ENCODE assay signal across 18 cellular contexts in genomic region chr17:80675451-80676095, GRCh38.
A peak's percentile ranks its signal among the peaks of the same experiment; 100 is the strongest.
DNase-seq lines count a peak whose midpoint lies in the region; ATAC-seq and TF ChIP-seq lines count a peak whose summit lies in the region.
"Had no signal": no experiment of that assay in that cellular context is flagged by ENCODE, and none has a peak within 500 bp of the region (broad histone marks: within the 10 kb centered on the region; RNA-seq: fewer than 3 reads in every experiment).

No MANE protein-coding gene starts in this region.

- no peak overlapping the region for H3K18ac ChIP-seq in IMR-90 (ENCODE audit: low read depth, low read length)

- H2BK120ac ChIP-seq in IMR-90 (ENCODE audit: low read depth, low read length) = no peak overlapping the region

- intact Hi-C loops in IMR-90 (cut with micrococcal nuclease) (loop anchor here (10.0 kb wide), 1 partner anchor 219 kb away; no protein-coding TSS in a partner anchor), posterior vena cava (cut with DNase I) (no loop called here), adrenal gland (cut with DNase I) (no loop called here)

- H4K20me1 ChIP-seq in IMR-90 (ENCODE audit: insufficient read depth, low read length) = no peaks in the 10 kb centered on the region

- no peak overlapping the region for H4K91ac ChIP-seq in IMR-90 (ENCODE audit: insufficient read depth, low read depth, low read length)

- H2AK5ac ChIP-seq in IMR-90 (ENCODE audit: low read depth, low read length) = peak overlapping the region; percentile 53; the same call in 1 of the 2 replicates

- CTCF ChIA-PET in activated CD4-positive, alpha-beta T cell treated with anti-CD3 and anti-CD28 coated beads, Interleukin-2, amount 10 ng/mL, durations not matched to agents 7 days and 5 days (lab: Charles Lee) = no interaction called here
- CTCF ChIA-PET in IMR-90 (lab: Yijun Ruan, JAX) = no interaction called here

- no peaks in the 10 kb centered on the region for H3K9me3 ChIP-seq in IMR-90 (ENCODE audit: control insufficient read depth, insufficient read depth, low read length)
- H3K9me3 ChIP-seq in adrenal gland (replicated peaks in 1 of 3) = no peaks in the 10 kb centered on the region
- H3K9me3 ChIP-seq: HAP-1 had no signal

- no peak for ATAC-seq in IMR-90 (ENCODE audit: low read depth)
- ATAC-seq in effector memory CD8-positive, alpha-beta T cell (replicated peaks) = no peak
- ATAC-seq: left cardiac atrium had no signal

- H3K36me3 ChIP-seq in IMR-90 (ENCODE audit: control insufficient read depth, insufficient read depth, low read length) = no peaks in the 10 kb centered on the region
- no peaks in the 10 kb centered on the region for H3K36me3 ChIP-seq in adrenal gland (replicated peaks in 1 of 2)
- H3K36me3 ChIP-seq: HAP-1 had no signal

- no peak overlapping the region for H3K56ac ChIP-seq in IMR-90 (ENCODE audit: extremely low read depth, insufficient read depth, low read length)

- H3K4ac ChIP-seq in IMR-90 (ENCODE audit: low read depth, low read length) = 0 out of 2 replicates have a peak overlapping the region, but pooled peaks have one; percentile 36

- in situ Hi-C loops in IMR-90 (cut with MboI; ENCODE audit: low sequenced_read_pairs) = no loop called here

- H4K8ac ChIP-seq in IMR-90 (ENCODE audit: low read depth in 2 of 2, low read length in 2 of 2) = no peak overlapping the region; a peak in 1 of 4 replicates

- no peak overlapping the region; the same call in 1 of the 2 replicates for H3K23ac ChIP-seq in IMR-90 (ENCODE audit: low read depth, low read length)

- no peak overlapping the region for H2BK15ac ChIP-seq in IMR-90 (ENCODE audit: low read depth, low read length)

- H3K4me3 ChIP-seq in IMR-90 (ENCODE audit: insufficient read depth, low read depth, low read length) = no peak overlapping the region
- H3K4me3 ChIP-seq in adrenal gland = no peak overlapping the region
- H3K4me3 ChIP-seq: BLaER1, HAP-1 had no signal

- H2BK5ac ChIP-seq in IMR-90 (ENCODE audit: low read depth, low read length, poor library complexity, severe bottlenecking) = no peak overlapping the region

- TF ChIP-seq CTCF in IMR-90 (conservative IDR thresholded peaks at IDR 0.05; ENCODE audit: low read depth, low read length) (no peak), adrenal gland (IDR thresholded peaks at IDR 0.05) (no peak), osteocyte (IDR thresholded peaks at IDR 0.05) (no peak)

- H3K27ac ChIP-seq in IMR-90 (ENCODE audit: insufficient read depth, low read length) (no peak overlapping the region), adrenal gland (peak overlapping the region in 1 of 5 donors; percentile 3)
- H3K27ac ChIP-seq: BLaER1 had no signal

- 91% methylated on average over 9 of the region's 19 CpGs; no CpG with 5 or more reads in 1 of the 2 experiments for WGBS in IMR-90 (ENCODE audit: extremely low coverage in 2 of 2, insufficient read length in 1 of 2), 2 experiments
- WGBS in adrenal gland, 4 donors = 69 to 88% (median 83%) methylated on average over 5 to 19 of the region's 19 CpGs

- peaks cover 33% of the 10 kb centered on the region for H3K36me3 Mint-ChIP-seq in activated CD4-positive, alpha-beta T cell treated with anti-CD3 and anti-CD28 coated beads, Interleukin-2, amount 10 ng/mL, durations not matched to agents 7 days and 5 days (ENCODE audit: low read depth)
- H3K36me3 Mint-ChIP-seq in effector memory CD8-positive, alpha-beta T cell (ENCODE audit: insufficient read depth) = peaks cover 3% of the 10 kb centered on the region
- H3K36me3 Mint-ChIP-seq in osteocyte (ENCODE audit: unreplicated experiment) = no peaks in the 10 kb centered on the region

- no peak for TF ChIP-seq RAD21 in IMR-90 (IDR thresholded peaks at IDR 0.05; ENCODE audit: low read length)

- no peak overlapping the region for H3K9ac ChIP-seq in IMR-90 (ENCODE audit: low read depth, low read length)
- H3K9ac ChIP-seq: BLaER1 had no signal

- H3K9me1 ChIP-seq in IMR-90 (ENCODE audit: insufficient read depth, low read length) = peaks cover 10% of the 10 kb centered on the region

- peaks cover 36 to 83% of the 10 kb centered on the region in 2 experiments for H3K79me1 ChIP-seq in IMR-90 (ENCODE audit: low read depth in 1 of 2, low read length in 2 of 2)

- no peak overlapping the region for H4K5ac ChIP-seq in IMR-90 (ENCODE audit: low read depth, low read length)

- TF ChIP-seq POLR2A in IMR-90 (IDR thresholded peaks at IDR 0.05; ENCODE audit: low read depth, low read length) (no peak), adrenal gland (IDR thresholded peaks at IDR 0.05) (no peak)

- H3K14ac ChIP-seq in IMR-90 (replicated peaks; ENCODE audit: low read depth, low read length) = no peak overlapping the region

- H3K27me3 ChIP-seq in IMR-90 (ENCODE audit: control insufficient read depth, insufficient read depth, low read length) (no peaks in the 10 kb centered on the region), adrenal gland (no peaks in the 10 kb centered on the region)
- H3K27me3 ChIP-seq: BLaER1 had no signal

- H2BK20ac ChIP-seq in IMR-90 (ENCODE audit: low read depth, low read length) = no peak overlapping the region

- H3K4me1 ChIP-seq in IMR-90 (ENCODE audit: control insufficient read depth, insufficient read depth, low read length) (peaks cover 14% of the 10 kb centered on the region), adrenal gland (replicated peaks in 1 of 2) (peaks cover 0 to 34% of the 10 kb centered on the region in 2 donors)

- no peak overlapping the region for H2AFZ ChIP-seq in IMR-90 (replicated peaks; ENCODE audit: low read length, poor library complexity)

- DNase-seq in activated CD4-positive, alpha-beta T cell treated with anti-CD3 and anti-CD28 coated beads, Interleukin-2, amount 10 ng/mL, durations not matched to agents 7 days and 5 days = no peak
- no peak for DNase-seq in activated CD4-positive, alpha-beta T cell treated with anti-CD3 and anti-CD28 coated beads, Interleukin-2, amount 50 U/mL, for 4 hours
- DNase-seq in IMR-90 (no peak), posterior vena cava (ENCODE audit: low spot score) (peak; percentile 26), adrenal gland (no peak), osteocyte (ENCODE audit: extremely low spot score, unreplicated experiment) (no peak), T-helper 9 cell (no peak)
- DNase-seq in effector memory CD8-positive, alpha-beta T cell = no peak
- DNase-seq: activated CD4-positive, alpha-beta T cell treated with anti-CD3 and anti-CD28 coated beads for 4 hours; activated naive CD4-positive, alpha-beta T cell; Calu3; left cardiac atrium; NCI-H1105 treated with DMSO at 0.1 percent for 48 hours; NCI-H524; stimulated activated CD4-positive, alpha-beta T cell treated with anti-CD3 and anti-CD28 coated beads, Interleukin-4, amount 100 ng/mL, for 1 hour had no signal

- dilution Hi-C loops in IMR-90 (cut with HindIII; ENCODE audit: low sequenced_read_pairs, unreplicated experiment) = no loop called here

- BruUV-seq in IMR-90 (replicated peaks; lab: Mats Ljungman, UMichigan) = no TSS peak

- H2AK9ac ChIP-seq in IMR-90 (replicated peaks; ENCODE audit: low read depth, low read length, poor library complexity) = no peak overlapping the region

- peak overlapping the region; percentile 73 for H3K27ac Mint-ChIP-seq in activated CD4-positive, alpha-beta T cell treated with anti-CD3 and anti-CD28 coated beads, Interleukin-2, amount 10 ng/mL, durations not matched to agents 7 days and 5 days
- peak overlapping the region; percentile 20 to 23 for H3K27ac Mint-ChIP-seq in effector memory CD8-positive, alpha-beta T cell
- H3K27ac Mint-ChIP-seq in osteocyte (ENCODE audit: unreplicated experiment) = no peak overlapping the region
- H3K27ac Mint-ChIP-seq: brain had no signal

- H3K4me3 Mint-ChIP-seq in activated CD4-positive, alpha-beta T cell treated with anti-CD3 and anti-CD28 coated beads, Interleukin-2, amount 10 ng/mL, durations not matched to agents 7 days and 5 days = no peak overlapping the region
- H3K4me3 Mint-ChIP-seq in effector memory CD8-positive, alpha-beta T cell = no peak overlapping the region
- H3K4me3 Mint-ChIP-seq in osteocyte (ENCODE audit: unreplicated experiment) = no peak overlapping the region
- H3K4me3 Mint-ChIP-seq: brain had no signal

- peaks cover 94% of the 10 kb centered on the region for H3K4me1 Mint-ChIP-seq in activated CD4-positive, alpha-beta T cell treated with anti-CD3 and anti-CD28 coated beads, Interleukin-2, amount 10 ng/mL, durations not matched to agents 7 days and 5 days
- peaks cover 34 to 41% of the 10 kb centered on the region in 2 donors for H3K4me1 Mint-ChIP-seq in effector memory CD8-positive, alpha-beta T cell (ENCODE audit: low read depth in 2 of 2)
- H3K4me1 Mint-ChIP-seq in osteocyte (ENCODE audit: unreplicated experiment) = peaks cover 50% of the 10 kb centered on the region

- no peaks in the 10 kb centered on the region for H3K27me3 Mint-ChIP-seq in activated CD4-positive, alpha-beta T cell treated with anti-CD3 and anti-CD28 coated beads, Interleukin-2, amount 10 ng/mL, durations not matched to agents 7 days and 5 days
- H3K27me3 Mint-ChIP-seq in effector memory CD8-positive, alpha-beta T cell = no peaks in the 10 kb centered on the region
- no peaks in the 10 kb centered on the region for H3K27me3 Mint-ChIP-seq in osteocyte (ENCODE audit: unreplicated experiment)

- no peaks in the 10 kb centered on the region for H3K9me3 Mint-ChIP-seq in activated CD4-positive, alpha-beta T cell treated with anti-CD3 and anti-CD28 coated beads, Interleukin-2, amount 10 ng/mL, durations not matched to agents 7 days and 5 days
- no peaks in the 10 kb centered on the region for H3K9me3 Mint-ChIP-seq in effector memory CD8-positive, alpha-beta T cell
- H3K9me3 Mint-ChIP-seq in osteocyte (ENCODE audit: unreplicated experiment) = no peaks in the 10 kb centered on the region

- no peak overlapping the region for H3K4me2 ChIP-seq in IMR-90 (ENCODE audit: low read depth, low read length)
- H3K4me2 ChIP-seq: BLaER1 had no signal

- POLR2A ChIA-PET in activated CD4-positive, alpha-beta T cell treated with anti-CD3 and anti-CD28 coated beads, Interleukin-2, amount 10 ng/mL, durations not matched to agents 7 days and 5 days (lab: Charles Lee) = no interaction called here
- POLR2A ChIA-PET in IMR-90 (lab: Charles Lee; ENCODE audit: unreplicated experiment) = no interaction called here

TF ChIP-seq in IMR-90, 13 proteins besides CTCF, POLR2A, EP300 and RAD21 (continues in another document):
- TF ChIP-seq, protein P1, sequence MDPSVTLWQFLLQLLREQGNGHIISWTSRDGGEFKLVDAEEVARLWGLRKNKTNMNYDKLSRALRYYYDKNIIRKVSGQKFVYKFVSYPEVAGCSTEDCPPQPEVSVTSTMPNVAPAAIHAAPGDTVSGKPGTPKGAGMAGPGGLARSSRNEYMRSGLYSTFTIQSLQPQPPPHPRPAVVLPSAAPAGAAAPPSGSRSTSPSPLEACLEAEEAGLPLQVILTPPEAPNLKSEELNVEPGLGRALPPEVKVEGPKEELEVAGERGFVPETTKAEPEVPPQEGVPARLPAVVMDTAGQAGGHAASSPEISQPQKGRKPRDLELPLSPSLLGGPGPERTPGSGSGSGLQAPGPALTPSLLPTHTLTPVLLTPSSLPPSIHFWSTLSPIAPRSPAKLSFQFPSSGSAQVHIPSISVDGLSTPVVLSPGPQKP (IDR thresholded peaks at IDR 0.05; ENCODE audit: borderline replicate concordance, low read depth, low read length) = no peak
- TF ChIP-seq MAZ (IDR thresholded peaks at IDR 0.05; ENCODE audit: borderline replicate concordance, low read depth, low read length) (no peak), FOS (IDR thresholded peaks at IDR 0.05; ENCODE audit: low read depth, low read length) (no peak), RFX5 (IDR thresholded peaks at IDR 0.05; ENCODE audit: low read depth, low read length) (no peak)
